ENCODE assay signal across 26 cellular contexts in genomic region chr3:21500834-21501233, GRCh38.
"Had no signal": no experiment of that assay in that cellular context is flagged by ENCODE, and none has a peak within 500 bp of the region (broad histone marks: within the 10 kb centered on the region; RNA-seq: fewer than 3 reads in every experiment).

No MANE protein-coding gene starts in this region.

- H3K27me3 Mint-ChIP-seq: naive thymus-derived CD4-positive, alpha-beta T cell; progenitor cell of endocrine pancreas; stimulated activated naive B cell treated with anti-CD40 and anti-IgM and Interleukin-4, amounts not matched to agents 10 μg/mL and 1 μg/mL and 100 μg/mL, for 72 hours; stimulated activated naive CD8-positive, alpha-beta T cell treated with anti-CD3 and anti-CD28 coated beads, Interleukin-15, Interleukin-2, amounts not matched to agents 100 ng/mL and 50 ng/mL, for 24 hours had no signal

- H3K4me1 ChIP-seq: parathyroid adenoma, psoas muscle, right lobe of liver, sigmoid colon, stomach, tibial artery, upper lobe of left lung, vagina had no signal

- H3K36me3 Mint-ChIP-seq: naive thymus-derived CD4-positive, alpha-beta T cell; natural killer cell; neural progenitor cell; stimulated activated naive B cell treated with anti-CD40 and anti-IgM and Interleukin-4, amounts not matched to agents 10 μg/mL and 1 μg/mL and 100 μg/mL, for 72 hours had no signal

- ATAC-seq: naive thymus-derived CD4-positive, alpha-beta T cell; natural killer cell; psoas muscle; right cardiac atrium; right lobe of liver; stimulated activated naive B cell treated with anti-CD40 and anti-IgM and Interleukin-4, amounts not matched to agents 10 μg/mL and 1 μg/mL and 100 μg/mL, for 72 hours had no signal

- H3K9me3 Mint-ChIP-seq: nephron, neural progenitor cell had no signal

- H3K4me3 ChIP-seq: neural progenitor cell, ovary, psoas muscle, right lobe of liver, sigmoid colon, stomach, tibial artery, upper lobe of left lung, vagina had no signal

- H3K27me3 ChIP-seq: neural progenitor cell, ovary, right lobe of liver, sigmoid colon, stomach, tibial artery, upper lobe of left lung, vagina had no signal

- H3K4me2 ChIP-seq: neural progenitor cell had no signal

- H3K27ac ChIP-seq: neural progenitor cell, ovary, parathyroid adenoma, psoas muscle, right lobe of liver, sigmoid colon, stomach, tibial artery, upper lobe of left lung, vagina had no signal

- H3K4me1 Mint-ChIP-seq: naive thymus-derived CD4-positive, alpha-beta T cell; natural killer cell; nephron; stimulated activated naive B cell treated with anti-CD40 and anti-IgM and Interleukin-4, amounts not matched to agents 10 μg/mL and 1 μg/mL and 100 μg/mL, for 72 hours had no signal

- H3K4me3 Mint-ChIP-seq: naive thymus-derived CD4-positive, alpha-beta T cell; natural killer cell; nephron; neural progenitor cell; stimulated activated naive B cell treated with anti-CD40 and anti-IgM and Interleukin-4, amounts not matched to agents 10 μg/mL and 1 μg/mL and 100 μg/mL, for 72 hours; stimulated activated naive CD8-positive, alpha-beta T cell treated with anti-CD3 and anti-CD28 coated beads, Interleukin-15, Interleukin-2, amounts not matched to agents 100 ng/mL and 50 ng/mL, for 24 hours had no signal

- H3K36me3 ChIP-seq: neural progenitor cell, ovary, right lobe of liver, sigmoid colon, stomach, tibial artery, upper lobe of left lung, vagina had no signal

- H3K27ac Mint-ChIP-seq: naive thymus-derived CD4-positive, alpha-beta T cell; natural killer cell; nephron; neural progenitor cell; progenitor cell of endocrine pancreas; stimulated activated naive B cell treated with anti-CD40 and anti-IgM and Interleukin-4, amounts not matched to agents 10 μg/mL and 1 μg/mL and 100 μg/mL, for 72 hours; stimulated activated naive CD8-positive, alpha-beta T cell treated with anti-CD3 and anti-CD28 coated beads, Interleukin-15, Interleukin-2, amounts not matched to agents 100 ng/mL and 50 ng/mL, for 24 hours had no signal

- H3K9me3 ChIP-seq: ovary, psoas muscle, right lobe of liver, sigmoid colon, stomach, tibial artery, upper lobe of left lung, vagina had no signal

- H3K79me2 ChIP-seq: parathyroid adenoma had no signal

- DNase-seq: naive thymus-derived CD4-positive, alpha-beta T cell; natural killer cell; occipital lobe; ovary; psoas muscle; right cardiac atrium; right lobe of liver; sigmoid colon; small intestine; stimulated activated CD4-positive, alpha-beta T cell treated with anti-CD3 and anti-CD28 coated beads, Interleukin-12 subunit alpha, Interleukin-12 subunit beta, amount 100 ng/mL, for 4 hours; stimulated activated CD4-positive, alpha-beta T cell treated with anti-CD3 and anti-CD28 coated beads, Interleukin-1b, Interleukin-23, amount 100 ng/mL, for 48 hours; stimulated activated CD4-positive, alpha-beta T cell treated with anti-CD3 and anti-CD28 coated beads, Interleukin-4, amount 100 ng/mL, for 1 hour; stimulated activated CD4-positive, alpha-beta T cell treated with anti-CD3 and anti-CD28 coated beads, Interleukin-4, amount 100 ng/mL, for 4 hours; stimulated activated CD8-positive, alpha-beta memory T cell treated with anti-CD3 and anti-CD28 coated beads, Interleukin-4, amount 100 ng/mL, for 48 hours; stimulated activated naive B cell treated with anti-CD40 and anti-IgM and Interleukin-4, amounts not matched to agents 10 μg/mL and 1 μg/mL and 100 μg/mL, for 72 hours; stimulated activated naive CD4-positive, alpha-beta T cell treated with Interleukin-2 at 50 U/mL for 16 hours; stomach; tibial artery; trophoblast cell had no signal

- H2AFZ ChIP-seq: neural progenitor cell, parathyroid adenoma had no signal
